ENCODE assay signal across 19 cellular contexts in genomic region chr7:96179863-96180262, GRCh38.
DNase-seq lines count a peak whose midpoint lies in the region; ATAC-seq and TF ChIP-seq lines count a peak whose summit lies in the region.
"Had no signal": no experiment of that assay in that cellular context is flagged by ENCODE, and none has a peak within 500 bp of the region (broad histone marks: within the 10 kb centered on the region; RNA-seq: fewer than 3 reads in every experiment).

No MANE protein-coding gene starts in this region.

- no peak overlapping the region for H3K4me2 ChIP-seq in neural progenitor cell
- H3K4me2 ChIP-seq in PC-9, result no peak overlapping the region

- no peaks in the 10 kb centered on the region for H3K9me3 ChIP-seq in neural progenitor cell (ENCODE audit: low read depth)
- no peaks in the 10 kb centered on the region for H3K9me3 ChIP-seq in PC-9 (ENCODE audit: insufficient read depth, low read depth)
- H3K9me3 ChIP-seq in CD4-positive, alpha-beta T cell (ENCODE audit: control insufficient read depth, low read length), result no peaks in the 10 kb centered on the region
- H3K9me3 ChIP-seq: lower lobe of right lung had no signal

- H3K9me2 ChIP-seq in PC-9 (ENCODE audit: insufficient read depth), result no peaks in the 10 kb centered on the region

- no peak overlapping the region for H3K9ac ChIP-seq in neural progenitor cell

- TF ChIP-seq EP300 in Ishikawa (IDR thresholded peaks at IDR 0.05; ENCODE audit: borderline replicate concordance), result no peak

- peaks cover 3% of the 10 kb centered on the region for H4K20me1 ChIP-seq in neural progenitor cell (ENCODE audit: low read depth)
- no peaks in the 10 kb centered on the region for H4K20me1 ChIP-seq in PC-9 (ENCODE audit: insufficient read depth)

- CTCF ChIA-PET in PC-9 (lab: Charles Lee), result no interaction called here
- CTCF ChIA-PET in CD4-positive, alpha-beta T cell (lab: Charles Lee), result no interaction called here

- intact Hi-C loops in left colon (cut with DNase I, micrococcal nuclease) (no loop called here), PC-9 (cut with micrococcal nuclease; ENCODE audit: unreplicated experiment) (loop anchor here (2.0 to 10.0 kb wide), 3 partner anchors 103 to 847 kb away; no protein-coding TSS in a partner anchor)
- intact Hi-C loops in CD4-positive, alpha-beta T cell (cut with DNase I, micrococcal nuclease), result loop anchor here (5.0 to 10.0 kb wide), 2 partner anchors 845 to 847 kb away; partner anchors contain the start of gene DLX5 (in 1 of the 2)

- no TSS peak for BruUV-seq in PC-9 (replicated peaks; lab: Mats Ljungman, UMichigan)

- H2AFZ ChIP-seq in neural progenitor cell (replicated peaks), result no peak overlapping the region
- H2AFZ ChIP-seq in PC-9, result no peak overlapping the region

- H3K79me2 ChIP-seq in neural progenitor cell (ENCODE audit: low read depth) (no peaks in the 10 kb centered on the region), PC-9 (ENCODE audit: low read depth) (no peaks in the 10 kb centered on the region)

- no peaks in the 10 kb centered on the region for H3F3A ChIP-seq in neural progenitor cell (ENCODE audit: low read depth)
- H3F3A ChIP-seq in PC-9 (ENCODE audit: insufficient read depth, low read depth), result no peaks in the 10 kb centered on the region

- peaks cover 4% of the 10 kb centered on the region for H3K4me1 Mint-ChIP-seq in neural progenitor cell
- H3K4me1 Mint-ChIP-seq in CD4-positive, alpha-beta T cell (ENCODE audit: low read depth), result no peaks in the 10 kb centered on the region
- H3K4me1 Mint-ChIP-seq: activated naive CD8-positive, alpha-beta T cell treated with anti-CD3 and anti-CD28 coated beads, Interleukin-2, amount 10 ng/mL, durations not matched to agents 7 days and 5 days; B cell had no signal

- H3K4me1 ChIP-seq in neural progenitor cell (peaks cover 16% of the 10 kb centered on the region), PC-9 (replicated peaks; ENCODE audit: insufficient read depth) (peaks cover 10% of the 10 kb centered on the region)
- H3K4me1 ChIP-seq: lower lobe of right lung had no signal

- H3K27ac Mint-ChIP-seq in neural progenitor cell, result no peak overlapping the region
- no peak overlapping the region for H3K27ac Mint-ChIP-seq in CD4-positive, alpha-beta T cell
- H3K27ac Mint-ChIP-seq: activated naive CD8-positive, alpha-beta T cell treated with anti-CD3 and anti-CD28 coated beads, Interleukin-2, amount 10 ng/mL, durations not matched to agents 7 days and 5 days; B cell had no signal

- POLR2A ChIA-PET in PC-9 (lab: Charles Lee; ENCODE audit: unreplicated experiment), result no interaction called here
- POLR2A ChIA-PET in CD4-positive, alpha-beta T cell (lab: Charles Lee), result no interaction called here

- peaks cover 24% of the 10 kb centered on the region for H3K36me3 Mint-ChIP-seq in neural progenitor cell
- peaks cover 52% of the 10 kb centered on the region for H3K36me3 Mint-ChIP-seq in CD4-positive, alpha-beta T cell (ENCODE audit: low read depth)

- peak; percentile 45 for ATAC-seq in left colon
- ATAC-seq in CD4-positive, alpha-beta T cell (ENCODE audit: poor library complexity), result no peak
- ATAC-seq: lower lobe of right lung, sciatic nerve had no signal

- peak; percentile 22 for DNase-seq in AG20443 (ENCODE audit: low spot score)
- DNase-seq in amniotic epithelial cell (ENCODE audit: low read depth), result peak; percentile 13
- no peak for DNase-seq in left colon
- DNase-seq in neural progenitor cell (ENCODE audit: low spot score), result no peak
- DNase-seq in stimulated activated CD4-positive, alpha-beta T cell treated with anti-CD3 and anti-CD28 coated beads, Interleukin-4, amount 100 ng/mL, for 4 hours, result no peak
- DNase-seq in PC-9, result no peak
- DNase-seq in CD4-positive, alpha-beta T cell, result no peak
- DNase-seq: activated CD8-positive, alpha-beta memory T cell treated with anti-CD3 and anti-CD28 coated beads for 24 hours; activated naive CD8-positive, alpha-beta T cell treated with anti-CD3 and anti-CD28 coated beads, Interleukin-2, amount 10 ng/mL, durations not matched to agents 7 days and 5 days; DMS 273 treated with DMSO at 0.1 percent for 48 hours; dorsolateral prefrontal cortex; GF-D8; glutamatergic neuron; lower lobe of right lung; NCI-H1436; NCI-H345 had no signal

- TF ChIP-seq RAD21 in Ishikawa (IDR thresholded peaks at IDR 0.05; ENCODE audit: low read depth), result peak; percentile 27; the same call in 1 of the 2 replicates

- H3K4me3 ChIP-seq in neural progenitor cell, result no peak overlapping the region
- no peak overlapping the region for H3K4me3 ChIP-seq in PC-9
- H3K4me3 ChIP-seq: dorsolateral prefrontal cortex, lower lobe of right lung had no signal

- TF ChIP-seq CTCF in neural progenitor cell (IDR thresholded peaks at IDR 0.05), result no peak
- TF ChIP-seq CTCF in PC-9 (conservative IDR thresholded peaks at IDR 0.05), result no peak; the same call in 1 of the 2 replicates
- TF ChIP-seq CTCF in CD4-positive, alpha-beta T cell (IDR thresholded peaks at IDR 0.05), result no peak

- H3K27ac ChIP-seq in neural progenitor cell, result no peak overlapping the region
- no peak overlapping the region for H3K27ac ChIP-seq in PC-9
- no peak overlapping the region for H3K27ac ChIP-seq in CD4-positive, alpha-beta T cell (ENCODE audit: low read depth, low read length)
- H3K27ac ChIP-seq: lower lobe of right lung had no signal

- H3K9me3 Mint-ChIP-seq in neural progenitor cell, result no peaks in the 10 kb centered on the region
- H3K9me3 Mint-ChIP-seq in CD4-positive, alpha-beta T cell, result no peaks in the 10 kb centered on the region
- H3K9me3 Mint-ChIP-seq: activated naive CD8-positive, alpha-beta T cell treated with anti-CD3 and anti-CD28 coated beads, Interleukin-2, amount 10 ng/mL, durations not matched to agents 7 days and 5 days had no signal

- no peaks in the 10 kb centered on the region for H3K27me3 Mint-ChIP-seq in neural progenitor cell (ENCODE audit: insufficient read depth, low read depth)
- H3K27me3 Mint-ChIP-seq in CD4-positive, alpha-beta T cell, result no peaks in the 10 kb centered on the region
- H3K27me3 Mint-ChIP-seq: activated naive CD8-positive, alpha-beta T cell treated with anti-CD3 and anti-CD28 coated beads, Interleukin-2, amount 10 ng/mL, durations not matched to agents 7 days and 5 days; B cell had no signal

- H3K36me3 ChIP-seq in neural progenitor cell, result peaks cover 5% of the 10 kb centered on the region
- H3K36me3 ChIP-seq in PC-9 (ENCODE audit: low read depth), result 0 out of 2 replicates have a peak, but pooled peaks cover 9% of the 10 kb centered on the region

- H3K4me3 Mint-ChIP-seq in neural progenitor cell, result no peak overlapping the region
- no peak overlapping the region for H3K4me3 Mint-ChIP-seq in CD4-positive, alpha-beta T cell
- H3K4me3 Mint-ChIP-seq: activated naive CD8-positive, alpha-beta T cell treated with anti-CD3 and anti-CD28 coated beads, Interleukin-2, amount 10 ng/mL, durations not matched to agents 7 days and 5 days; B cell had no signal

- no peaks in the 10 kb centered on the region for H3K27me3 ChIP-seq in neural progenitor cell
- no peaks in the 10 kb centered on the region for H3K27me3 ChIP-seq in PC-9 (ENCODE audit: insufficient read depth, low read depth)
- no peaks in the 10 kb centered on the region for H3K27me3 ChIP-seq in CD4-positive, alpha-beta T cell (ENCODE audit: control insufficient read depth, insufficient read depth, low read length)
- H3K27me3 ChIP-seq: dorsolateral prefrontal cortex had no signal

TF ChIP-seq in Ishikawa, 13 proteins besides CTCF, POLR2A, EP300 and RAD21 (continues in another document):
- TF ChIP-seq MAX (IDR thresholded peaks at IDR 0.05), result no peak
- no peak for TF ChIP-seq TEAD4 (IDR thresholded peaks at IDR 0.05)
- TF ChIP-seq USF1 (IDR thresholded peaks at IDR 0.05), result no peak
- no peak for TF ChIP-seq TAF1 (IDR thresholded peaks at IDR 0.05; ENCODE audit: low read depth)
- no peak for TF ChIP-seq CREB1 (IDR thresholded peaks at IDR 0.05; ENCODE audit: low read depth)
- no peak for TF ChIP-seq EGR1 (IDR thresholded peaks at IDR 0.05)
- TF ChIP-seq TCF12 (IDR thresholded peaks at IDR 0.05; ENCODE audit: low read depth), result no peak
- TF ChIP-seq YY1 (IDR thresholded peaks at IDR 0.05; ENCODE audit: low read depth), result no peak
- no peak for TF ChIP-seq NFIC (IDR thresholded peaks at IDR 0.05)
- no peak for TF ChIP-seq ZBTB7A (IDR thresholded peaks at IDR 0.05; ENCODE audit: low read depth)
- no peak for TF ChIP-seq REST (IDR thresholded peaks at IDR 0.05; ENCODE audit: low read depth)
- no peak for TF ChIP-seq CEBPB (IDR thresholded peaks at IDR 0.05)

Comparison
In these comparisons a context has a peak if more than half of its experiments do, and no peak if none do; other contexts are left out.
1. DNase-seq: peak in AG20443 (single experiment) and amniotic epithelial cell (single experiment); none in left colon (0 of 2), neural progenitor cell (single experiment), stimulated activated CD4-positive, alpha-beta T cell treated with anti-CD3 and anti-CD28 coated beads, Interleukin-4, amount 100 ng/mL, for 4 hours (0 of 2), PC-9 (0 of 2) and CD4-positive, alpha-beta T cell (0 of 10).
2. intact Hi-C loops: an anchor here in PC-9 (2.0 to 10.0 kb wide) and CD4-positive, alpha-beta T cell (5.0 to 10.0 kb wide); none called in left colon.